In genomic region chr2:176082885-176083731, GRCh38 we compare ENCODE assay signal across 1 cellular context.
A peak's percentile ranks its signal among the peaks of the same experiment; 100 is the strongest.
TF ChIP-seq lines count a peak whose summit lies in the region.

No MANE protein-coding gene starts in this region.

TF ChIP-seq in WTC11, 78 proteins besides CTCF, POLR2A, EP300 and RAD21 (continued from another document):
- TF ChIP-seq PRDM15 (CRISPR knock-in tag; IDR thresholded peaks at IDR 0.05) = peak; percentile 43; the same call in 1 of the 2 replicates
